8 cellular contexts compared by ENCODE assay signal in the genomic region with DNA sequence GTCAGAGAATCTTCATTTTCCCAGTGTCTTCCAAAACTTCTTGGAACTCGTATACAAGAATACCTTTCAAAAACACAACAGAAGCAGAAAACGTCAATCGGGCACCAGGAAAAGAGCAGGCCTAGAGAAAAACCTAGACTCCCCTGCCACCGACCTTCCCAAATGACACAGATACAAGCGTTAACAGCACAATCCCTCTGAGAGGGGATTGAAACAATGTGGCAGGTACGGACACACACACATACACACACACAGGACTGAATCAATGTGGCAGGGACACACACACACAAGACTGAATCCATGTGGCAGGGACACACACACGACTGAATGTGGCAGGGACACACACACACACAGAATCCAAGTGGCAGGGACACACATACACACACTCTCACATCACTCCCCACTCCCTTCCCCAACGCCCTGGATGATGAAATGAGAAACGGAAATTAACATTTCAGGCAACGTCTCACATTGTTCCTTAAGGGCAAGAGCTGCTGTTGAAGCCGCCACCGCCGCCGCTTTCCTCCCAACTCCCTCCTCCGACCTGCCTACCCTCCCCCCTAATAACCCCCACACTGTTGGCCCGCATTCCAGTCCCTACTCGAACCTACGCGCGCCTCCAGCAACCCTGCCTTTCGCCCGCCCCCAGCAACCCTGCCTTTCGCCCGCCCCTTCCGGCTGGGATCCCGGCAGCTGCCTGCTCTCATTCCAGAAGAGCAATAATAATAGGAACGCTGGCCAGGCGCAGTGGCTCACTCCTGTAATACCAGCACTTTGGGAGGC.
DNase-seq lines count a peak whose midpoint lies in the region; ATAC-seq and TF ChIP-seq lines count a peak whose summit lies in the region.

No MANE protein-coding gene starts in this region.

- DNase-seq in HS-27A (ENCODE audit: low read depth) (peak; percentile 23), lower lobe of right lung (peak; percentile 85), ecto neural progenitor cell (ENCODE audit: low spot score) (no peak), colonic mucosa (no peak)
- peak; percentile 43 for DNase-seq in activated naive CD8-positive, alpha-beta T cell treated with anti-CD3 and anti-CD28 coated beads, Interleukin-2, amount 10 ng/mL, durations not matched to agents 7 days and 5 days
- DNase-seq in CD4-positive, alpha-beta memory T cell: no peak

- H3K4me1 Mint-ChIP-seq in activated naive CD8-positive, alpha-beta T cell treated with anti-CD3 and anti-CD28 coated beads, Interleukin-2, amount 10 ng/mL, durations not matched to agents 7 days and 5 days: peaks cover 7% of the 10 kb centered on the region
- H3K4me1 Mint-ChIP-seq in CD4-positive, alpha-beta memory T cell: peaks cover 0 to 6% (median 3%) of the 10 kb centered on the region in 4 donors

- ATAC-seq in activated naive CD8-positive, alpha-beta T cell treated with anti-CD3 and anti-CD28 coated beads, Interleukin-2, amount 10 ng/mL, durations not matched to agents 7 days and 5 days (ENCODE audit: low read depth): peak; percentile 19
- ATAC-seq in lower lobe of right lung (peak in 1 of 2 donors; percentile 91), GM19351 (IDR thresholded peaks at IDR 0.05; ENCODE audit: unreplicated experiment) (no peak)

- H3K9me3 ChIP-seq in lower lobe of right lung (no peaks in the 10 kb centered on the region), colonic mucosa (no peaks in the 10 kb centered on the region)
- H3K9me3 ChIP-seq in CD4-positive, alpha-beta memory T cell (ENCODE audit: control insufficient read depth in 1 of 2, low read length in 2 of 2): no peaks in the 10 kb centered on the region

- H3K4me1 ChIP-seq in ACC112 (ENCODE audit: control insufficient read depth, insufficient read depth, low read length, unreplicated experiment): no peaks in the 10 kb centered on the region
- no peaks in the 10 kb centered on the region for H3K4me1 ChIP-seq in lower lobe of right lung
- no peaks in the 10 kb centered on the region for H3K4me1 ChIP-seq in colonic mucosa
- no peaks in the 10 kb centered on the region for H3K4me1 ChIP-seq in CD4-positive, alpha-beta memory T cell (ENCODE audit: insufficient read depth, low read length)

- peak overlapping the region; percentile 89 for H3K4me3 ChIP-seq in ACC112 (ENCODE audit: low read depth, low read length)
- H3K4me3 ChIP-seq in lower lobe of right lung: peak overlapping the region; percentile 64
- H3K4me3 ChIP-seq in colonic mucosa: no peak overlapping the region
- H3K4me3 ChIP-seq in CD4-positive, alpha-beta memory T cell (ENCODE audit: low read length in 2 of 2): no peak overlapping the region

- H3K4me3 Mint-ChIP-seq in activated naive CD8-positive, alpha-beta T cell treated with anti-CD3 and anti-CD28 coated beads, Interleukin-2, amount 10 ng/mL, durations not matched to agents 7 days and 5 days: peak overlapping the region; percentile 88
- H3K4me3 Mint-ChIP-seq in CD4-positive, alpha-beta memory T cell: peak overlapping the region in 2 of 8 donors; percentile 73 to 76

- no peaks in the 10 kb centered on the region for H3K9me3 Mint-ChIP-seq in activated naive CD8-positive, alpha-beta T cell treated with anti-CD3 and anti-CD28 coated beads, Interleukin-2, amount 10 ng/mL, durations not matched to agents 7 days and 5 days
- H3K9me3 Mint-ChIP-seq in CD4-positive, alpha-beta memory T cell: no peaks in the 10 kb centered on the region

- H2AFZ ChIP-seq in ACC112 (ENCODE audit: low read length, unreplicated experiment): peak overlapping the region; percentile 42

- peak overlapping the region; percentile 83 for H3K27ac Mint-ChIP-seq in activated naive CD8-positive, alpha-beta T cell treated with anti-CD3 and anti-CD28 coated beads, Interleukin-2, amount 10 ng/mL, durations not matched to agents 7 days and 5 days
- H3K27ac Mint-ChIP-seq in CD4-positive, alpha-beta memory T cell: no peak overlapping the region

- H3K27ac ChIP-seq in ACC112 (ENCODE audit: low read depth, low read length): peak overlapping the region; percentile 43
- H3K27ac ChIP-seq in lower lobe of right lung: peak overlapping the region; percentile 83
- no peak overlapping the region for H3K27ac ChIP-seq in colonic mucosa
- no peak overlapping the region for H3K27ac ChIP-seq in CD4-positive, alpha-beta memory T cell (ENCODE audit: low read depth, low read length)

- no peaks in the 10 kb centered on the region for H3K27me3 Mint-ChIP-seq in activated naive CD8-positive, alpha-beta T cell treated with anti-CD3 and anti-CD28 coated beads, Interleukin-2, amount 10 ng/mL, durations not matched to agents 7 days and 5 days
- H3K27me3 Mint-ChIP-seq in CD4-positive, alpha-beta memory T cell: peaks cover 4% of the 10 kb centered on the region in 2 donors

- H3K79me2 ChIP-seq in ACC112 (ENCODE audit: control insufficient read depth, insufficient read depth, low read length, unreplicated experiment): peaks cover 14% of the 10 kb centered on the region

- no peak for TF ChIP-seq CTCF in lower lobe of right lung (IDR thresholded peaks at IDR 0.05)
- no peak for TF ChIP-seq CTCF in colonic mucosa (IDR thresholded peaks at IDR 0.05)

- CTCF ChIA-PET in CD4-positive, alpha-beta memory T cell (lab: Charles Lee; ENCODE audit: partially characterized antibody): no interaction called here

- H3K27me3 ChIP-seq in ACC112 (ENCODE audit: insufficient read depth, low read length) (no peaks in the 10 kb centered on the region), lower lobe of right lung (ENCODE audit: low read depth) (no peaks in the 10 kb centered on the region), colonic mucosa (no peaks in the 10 kb centered on the region)
- no peaks in the 10 kb centered on the region for H3K27me3 ChIP-seq in CD4-positive, alpha-beta memory T cell (ENCODE audit: insufficient read depth, low read length)

- POLR2A ChIA-PET in activated naive CD8-positive, alpha-beta T cell treated with anti-CD3 and anti-CD28 coated beads, Interleukin-2, amount 10 ng/mL, durations not matched to agents 7 days and 5 days (lab: Charles Lee): interaction anchor here (0.6 to 1.6 kb wide), 3 partner anchors 17 to 492 kb away, joined by 3 to 5 read pairs (median 4); no protein-coding TSS in a partner anchor
- POLR2A ChIA-PET in CD4-positive, alpha-beta memory T cell (lab: Charles Lee; ENCODE audit: partially characterized antibody): no interaction called here

- H3K36me3 Mint-ChIP-seq in activated naive CD8-positive, alpha-beta T cell treated with anti-CD3 and anti-CD28 coated beads, Interleukin-2, amount 10 ng/mL, durations not matched to agents 7 days and 5 days: no peaks in the 10 kb centered on the region
- no peaks in the 10 kb centered on the region for H3K36me3 Mint-ChIP-seq in CD4-positive, alpha-beta memory T cell

- intact Hi-C loops in lower lobe of right lung (cut with DNase I): no loop called here
- intact Hi-C loops in colonic mucosa (cut with DNase I): no loop called here
- intact Hi-C loops in CD4-positive, alpha-beta memory T cell (cut with micrococcal nuclease): loop anchor here (10.0 kb wide), 1 partner anchor 159 kb away; no protein-coding TSS in a partner anchor

- H3K36me3 ChIP-seq in ACC112 (ENCODE audit: insufficient read depth, low read length) (no peaks in the 10 kb centered on the region), lower lobe of right lung (no peaks in the 10 kb centered on the region), colonic mucosa (no peaks in the 10 kb centered on the region)
- no peaks in the 10 kb centered on the region for H3K36me3 ChIP-seq in CD4-positive, alpha-beta memory T cell (ENCODE audit: insufficient read depth, low read length)

- no peak overlapping the region for H3K9ac ChIP-seq in colonic mucosa (ENCODE audit: low read depth in 2 of 2, low read length in 2 of 2)

Comparison
In these comparisons a context has a peak if more than half of its experiments do, and no peak if none do; other contexts are left out.
1. H3K27ac ChIP-seq: peak in ACC112 (single experiment) and lower lobe of right lung (single experiment); none in colonic mucosa (single experiment) and CD4-positive, alpha-beta memory T cell (single experiment).
2. H3K4me3 ChIP-seq: peak in ACC112 (single experiment) and lower lobe of right lung (single experiment); none in colonic mucosa (single experiment) and CD4-positive, alpha-beta memory T cell (0 of 2).
3. DNase-seq: peak in HS-27A (single experiment), activated naive CD8-positive, alpha-beta T cell treated with anti-CD3 and anti-CD28 coated beads, Interleukin-2, amount 10 ng/mL, durations not matched to agents 7 days and 5 days (single experiment) and lower lobe of right lung (single experiment); none in ecto neural progenitor cell (single experiment), colonic mucosa (single experiment) and CD4-positive, alpha-beta memory T cell (0 of 5).